In genomic region chrX:32448320-32448719, GRCh38 we compare ENCODE assay signal across 9 cellular contexts.
DNase-seq lines count a peak whose midpoint lies in the region; ATAC-seq, FAIRE-seq and TF ChIP-seq lines count a peak whose summit lies in the region.
"Had no signal": no experiment of that assay in that cellular context is flagged by ENCODE, and none has a peak within 500 bp of the region (broad histone marks: within the 10 kb centered on the region; RNA-seq: fewer than 3 reads in every experiment).

No MANE protein-coding gene starts in this region.

- no peak for TF ChIP-seq POLR2A in tibial nerve (IDR thresholded peaks at IDR 0.05)

- no peak overlapping the region for H3K4me3 ChIP-seq in bronchial epithelial cell (ENCODE audit: low read depth, low read length)
- no peak overlapping the region for H3K4me3 ChIP-seq in tibial nerve

- H3K4me1 ChIP-seq in tibial nerve = no peaks in the 10 kb centered on the region

- H3K4me3 Mint-ChIP-seq in HFFc6 = no peak overlapping the region
- H3K4me3 Mint-ChIP-seq in osteocyte (ENCODE audit: unreplicated experiment) = no peak overlapping the region

- no peaks in the 10 kb centered on the region for H3K27me3 ChIP-seq in bronchial epithelial cell (ENCODE audit: control insufficient read depth, insufficient read depth, low read length)
- no peaks in the 10 kb centered on the region for H3K27me3 ChIP-seq in tibial nerve

- no peaks in the 10 kb centered on the region for H3K4me1 Mint-ChIP-seq in HFFc6 (ENCODE audit: low read depth)
- H3K4me1 Mint-ChIP-seq in osteocyte (ENCODE audit: unreplicated experiment) = peaks cover 5% of the 10 kb centered on the region

- no peaks in the 10 kb centered on the region for H3K9me3 ChIP-seq in tibial nerve

- H3K27ac Mint-ChIP-seq in HFFc6 = no peak overlapping the region
- no peak overlapping the region for H3K27ac Mint-ChIP-seq in osteocyte (ENCODE audit: unreplicated experiment)

- no peak for FAIRE-seq in bronchial epithelial cell (lab: Jason Lieb, UNC)
- FAIRE-seq: endometrium had no signal

- no peak for TF ChIP-seq EP300 in tibial nerve (IDR thresholded peaks at IDR 0.05)

- H3K9me3 Mint-ChIP-seq in HFFc6 (peaks cover 4% of the 10 kb centered on the region), osteocyte (ENCODE audit: unreplicated experiment) (peaks cover 5% of the 10 kb centered on the region)

- ATAC-seq in GM21423 (IDR thresholded peaks at IDR 0.05; ENCODE audit: unreplicated experiment) (peak; percentile 99), HG03571 (IDR thresholded peaks at IDR 0.05; ENCODE audit: unreplicated experiment) (peak; percentile 98)

- peak; percentile 1 for DNase-seq in GM13976 (ENCODE audit: low spot score)
- DNase-seq in bronchial epithelial cell (ENCODE audit: low read depth) = peak; percentile 0
- DNase-seq in HFFc6 = no peak
- no peak for DNase-seq in ecto neural progenitor cell (ENCODE audit: low spot score)
- DNase-seq in osteocyte (ENCODE audit: extremely low spot score, unreplicated experiment) = no peak
- no peak for DNase-seq in tibial nerve (ENCODE audit: low spot score in 2 of 2)

- in situ Hi-C loops in GM13976 (cut with MboI; ENCODE audit: low sequenced_read_pairs, unreplicated experiment) = no loop called here

- no peak overlapping the region for H3K27ac ChIP-seq in tibial nerve

- no peaks in the 10 kb centered on the region for H3K36me3 ChIP-seq in bronchial epithelial cell (ENCODE audit: control insufficient read depth, insufficient read depth, low read length)
- H3K36me3 ChIP-seq in tibial nerve = no peaks in the 10 kb centered on the region

- WGBS in tibial nerve, 2 donors = 79 to 82% methylated on average over 1 of the region's 1 CpG

- H3K36me3 Mint-ChIP-seq in HFFc6 (ENCODE audit: low read depth) (no peaks in the 10 kb centered on the region), osteocyte (ENCODE audit: unreplicated experiment) (no peaks in the 10 kb centered on the region)

- H3K27me3 Mint-ChIP-seq in HFFc6 (ENCODE audit: insufficient read depth) (no peaks in the 10 kb centered on the region), osteocyte (ENCODE audit: unreplicated experiment) (no peaks in the 10 kb centered on the region)

- TF ChIP-seq CTCF in GM13976 (IDR thresholded peaks at IDR 0.05; ENCODE audit: borderline replicate concordance, control extremely low read depth, extremely low read depth, insufficient read depth, missing control alignments) (no peak), bronchial epithelial cell (IDR thresholded peaks at IDR 0.05; ENCODE audit: insufficient read depth, low read length, severe bottlenecking) (no peak), HFFc6 (IDR thresholded peaks at IDR 0.05) (no peak), osteocyte (IDR thresholded peaks at IDR 0.05) (no peak), tibial nerve (IDR thresholded peaks at IDR 0.05) (no peak)

Comparison
In these comparisons a context has a peak if more than half of its experiments do, and no peak if none do; other contexts are left out.
1. DNase-seq: peak in GM13976 (single experiment) and bronchial epithelial cell (single experiment); none in HFFc6 (single experiment), ecto neural progenitor cell (single experiment), osteocyte (single experiment) and tibial nerve (0 of 2).